Comparison of ENCODE assay signal across 8 cellular contexts in the genomic region with DNA sequence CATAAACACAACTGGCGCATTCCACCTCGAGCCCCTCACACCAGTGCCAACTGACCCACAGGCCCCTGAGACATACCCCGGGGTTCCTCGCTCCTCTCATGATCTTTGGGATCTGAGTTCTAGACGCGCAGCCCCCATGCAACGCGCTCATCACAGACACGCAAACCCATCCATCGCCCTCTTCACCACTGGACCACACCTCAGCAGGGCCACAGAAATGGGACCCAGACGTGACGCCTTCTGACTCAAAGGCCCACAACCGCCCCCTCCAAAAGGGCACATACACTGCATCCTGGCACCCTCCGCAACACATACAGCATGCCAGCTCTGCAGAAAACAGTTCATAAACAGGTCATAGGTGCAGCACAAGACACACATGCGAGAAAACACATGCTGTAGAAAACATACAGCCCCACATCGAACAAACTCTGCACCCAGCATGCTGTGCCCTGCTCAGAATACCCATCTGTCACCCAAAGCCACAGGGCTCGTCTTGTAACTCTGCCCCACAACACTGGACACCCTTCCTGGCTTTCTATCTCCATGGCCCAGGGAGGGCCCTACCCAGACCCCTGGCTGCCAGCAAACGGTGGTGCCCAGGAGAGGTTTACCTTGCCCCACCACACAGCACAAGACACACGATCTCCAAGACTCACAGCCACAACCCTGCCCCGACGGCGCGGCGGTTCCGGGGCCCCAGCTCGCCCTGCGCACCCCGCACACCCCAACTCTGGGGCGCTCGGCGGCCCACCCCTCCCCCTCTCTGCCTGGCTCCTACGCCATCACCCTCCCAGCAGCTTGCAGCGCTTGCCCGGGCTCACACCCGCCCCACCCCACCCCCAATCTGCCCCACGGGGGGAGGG. TPM values are rescaled to one million over a fixed set of nuclear protein-coding genes. Genes with fewer than 3 reads are reported as not detected.
DNase-seq lines count a peak whose midpoint lies in the region; ATAC-seq and TF ChIP-seq lines count a peak whose summit lies in the region.

No MANE protein-coding gene starts in this region.

- TF ChIP-seq CTCF in AG04450 (IDR thresholded peaks at IDR 0.05; ENCODE audit: low read depth, low read length): no peak
- no peak for TF ChIP-seq CTCF in choroid plexus epithelial cell (conservative IDR thresholded peaks at IDR 0.05; ENCODE audit: low read depth, low read length)

- H3K4me3 ChIP-seq in AG04450 (ENCODE audit: low read depth, low read length): peak overlapping the region; percentile 80
- peak overlapping the region; percentile 76 for H3K4me3 ChIP-seq in choroid plexus epithelial cell (ENCODE audit: low read depth, low read length)

- POLR2A ChIA-PET in AG04450 (lab: Yijun Ruan, JAX): interaction anchor here (0.7 to 2.6 kb wide), 8 partner anchors 10 to 128 kb away, joined by 3 to 6 read pairs (median 4); no protein-coding TSS in a partner anchor
- POLR2A ChIA-PET in activated CD4-positive, alpha-beta T cell treated with anti-CD3 and anti-CD28 coated beads for 36 hours (lab: Charles Lee): interaction anchor here (0.5 to 1.0 kb wide), 4 partner anchors 17 to 357 kb away, joined by 3 read pairs; a partner anchor contains a TSS

- H3K27me3 Mint-ChIP-seq in activated CD4-positive, alpha-beta T cell treated with anti-CD3 and anti-CD28 coated beads for 36 hours: no peaks in the 10 kb centered on the region

- H3K9me3 Mint-ChIP-seq in activated CD4-positive, alpha-beta T cell treated with anti-CD3 and anti-CD28 coated beads for 36 hours (ENCODE audit: low read depth): no peaks in the 10 kb centered on the region

- H3K4me1 Mint-ChIP-seq in activated CD4-positive, alpha-beta T cell treated with anti-CD3 and anti-CD28 coated beads for 36 hours: peaks cover 67% of the 10 kb centered on the region

- intact Hi-C loops in activated CD4-positive, alpha-beta T cell treated with anti-CD3 and anti-CD28 coated beads for 36 hours (cut with DNase I, micrococcal nuclease): loop anchor here (1.0 to 2.0 kb wide), 3 partner anchors 23 to 358 kb away; no protein-coding TSS in a partner anchor
- intact Hi-C loops in left colon (cut with DNase I, micrococcal nuclease): no loop called here

- no peaks in the 10 kb centered on the region for H3K9me3 ChIP-seq in AG04450 (ENCODE audit: control insufficient read depth, insufficient read depth, low read length)

- ATAC-seq in activated CD4-positive, alpha-beta T cell treated with anti-CD3 and anti-CD28 coated beads for 36 hours: peak; percentile 42
- ATAC-seq in left colon (peak; percentile 24), HG03439 (IDR thresholded peaks at IDR 0.05; ENCODE audit: unreplicated experiment) (no peak), HG02840 (IDR thresholded peaks at IDR 0.05; ENCODE audit: low FRiP score, unreplicated experiment) (no peak)

- peak overlapping the region; percentile 87 for H3K4me3 Mint-ChIP-seq in activated CD4-positive, alpha-beta T cell treated with anti-CD3 and anti-CD28 coated beads for 36 hours

- peak overlapping the region; percentile 96 for H3K27ac ChIP-seq in AG04450 (ENCODE audit: low read depth, low read length)

- peak overlapping the region; percentile 91 for H3K27ac Mint-ChIP-seq in activated CD4-positive, alpha-beta T cell treated with anti-CD3 and anti-CD28 coated beads for 36 hours

- DNase-seq in AG04450 (ENCODE audit: low read depth, low spot score) (no peak), HUDEP-2 (lab: John Stamatoyannopoulos, UW; ENCODE audit: unreplicated experiment in 76 of 76) (peak in 42 of 76 experiments; percentile 16 to 61 (median 36)), choroid plexus epithelial cell (ENCODE audit: low read depth) (peak; percentile 26), left colon (peak; percentile 62 to 72)
- peak; percentile 80 for DNase-seq in activated CD4-positive, alpha-beta T cell treated with anti-CD3 and anti-CD28 coated beads for 36 hours
- DNase-seq in stimulated activated CD4-positive, alpha-beta T cell treated with anti-CD3 and anti-CD28 coated beads, Interleukin-2, amount 100 ng/mL, for 24 hours: peak; percentile 66

- H3K27me3 ChIP-seq in AG04450 (ENCODE audit: control insufficient read depth, insufficient read depth, low read length): no peaks in the 10 kb centered on the region

- H3K36me3 Mint-ChIP-seq in activated CD4-positive, alpha-beta T cell treated with anti-CD3 and anti-CD28 coated beads for 36 hours (ENCODE audit: low read depth): peaks cover 10% of the 10 kb centered on the region

- CTCF ChIA-PET in AG04450 (lab: Charles Lee): no interaction called here
- CTCF ChIA-PET in activated CD4-positive, alpha-beta T cell treated with anti-CD3 and anti-CD28 coated beads for 36 hours (lab: Charles Lee): interaction anchor here (0.5 to 3.5 kb wide), 6 partner anchors 8 to 659 kb away, joined by 3 to 16 read pairs (median 4); a partner anchor contains a TSS

RNA-seq across cellular contexts. Expression of a gene that starts 0.9 kb away (rescaled TPM):
- polyA plus RNA-seq in AG04450 (2011; rRNA removed): 18.8 and 22.3 TPM in 2 replicates
- polyA minus RNA-seq in AG04450 (2011; rRNA and poly(A)+ RNA removed): 28.8 and 32.5 TPM in 2 replicates
- total RNA-seq in activated CD4-positive, alpha-beta T cell treated with anti-CD3 and anti-CD28 coated beads for 36 hours: 10 to 100 TPM; 17.5 to 20.9 TPM
- total RNA-seq in left colon: 10 to 100 TPM; 17.5 to 25.0 TPM

RNA-seq across cellular contexts. Expression of a gene that starts 2.7 kb away (rescaled TPM):
- not detected in 2 replicates for polyA plus RNA-seq in AG04450 (2011; rRNA removed)
- polyA minus RNA-seq in AG04450 (2011; rRNA and poly(A)+ RNA removed): not detected in 2 replicates
- total RNA-seq in activated CD4-positive, alpha-beta T cell treated with anti-CD3 and anti-CD28 coated beads for 36 hours: not detected
- not detected for total RNA-seq in left colon

RNA-seq across cellular contexts. Expression of a gene that starts 5.7 kb away (rescaled TPM):
- polyA plus RNA-seq in AG04450 (2011; rRNA removed): 18.4 and 35.0 TPM in 2 replicates
- polyA minus RNA-seq in AG04450 (2011; rRNA and poly(A)+ RNA removed): 207 and 320 TPM in 2 replicates
- 100 to 1,000 TPM; 193 to 203 TPM for total RNA-seq in activated CD4-positive, alpha-beta T cell treated with anti-CD3 and anti-CD28 coated beads for 36 hours
- 10 to 100 TPM; 83.8 to 100.0 TPM for total RNA-seq in left colon

RNA-seq across cellular contexts. Expression of a gene that starts 33.6 kb away (rescaled TPM):
- 5.3 and 6.3 TPM in 2 replicates for polyA plus RNA-seq in AG04450 (2011; rRNA removed)
- 2.9 and 4.2 TPM in 2 replicates for polyA minus RNA-seq in AG04450 (2011; rRNA and poly(A)+ RNA removed)
- total RNA-seq in activated CD4-positive, alpha-beta T cell treated with anti-CD3 and anti-CD28 coated beads for 36 hours: 1 to 10 TPM; 7.8 to 8.7 TPM
- total RNA-seq in left colon: 10 to 100 TPM in 1 of 2 donors, 1 to 10 TPM in 1; 9.6 to 10.7 TPM

RNA-seq across cellular contexts. Expression of a gene that starts 39.2 kb away (rescaled TPM):
- 0.58 and 0.63 TPM in 2 replicates for polyA plus RNA-seq in AG04450 (2011; rRNA removed)
- polyA minus RNA-seq in AG04450 (2011; rRNA and poly(A)+ RNA removed): 0.28 and 0.39 TPM in 2 replicates
- 10 to 100 TPM in 1 of 2 experiments, 1 to 10 TPM in 1; 6.9 to 10.6 TPM for total RNA-seq in activated CD4-positive, alpha-beta T cell treated with anti-CD3 and anti-CD28 coated beads for 36 hours
- total RNA-seq in left colon: 1 to 10 TPM; 1.2 to 2.3 TPM

Comparison
In these comparisons a context has a peak if more than half of its experiments do, and no peak if none do; other contexts are left out.
1. ATAC-seq: peak in activated CD4-positive, alpha-beta T cell treated with anti-CD3 and anti-CD28 coated beads for 36 hours (single experiment) and left colon (single experiment); none in HG03439 (single experiment) and HG02840 (single experiment).
2. intact Hi-C loops: an anchor here in activated CD4-positive, alpha-beta T cell treated with anti-CD3 and anti-CD28 coated beads for 36 hours (1.0 to 2.0 kb wide); none called in left colon.